Comparison of ENCODE assay signal across 8 cellular contexts in genomic region chr6:82006027-82006738, GRCh38.
A peak's percentile ranks its signal among the peaks of the same experiment; 100 is the strongest.
DNase-seq lines count a peak whose midpoint lies in the region; ATAC-seq and TF ChIP-seq lines count a peak whose summit lies in the region.

No MANE protein-coding gene starts in this region.

- no peaks in the 10 kb centered on the region for H3K36me3 ChIP-seq in OCI-LY3 (replicated peaks; ENCODE audit: low read depth, low read length)

- no peak overlapping the region for H3K27ac ChIP-seq in OCI-LY3 (ENCODE audit: low read length)

- H3K9me3 ChIP-seq in OCI-LY3 (ENCODE audit: insufficient read depth, low read length), result peaks cover 6% of the 10 kb centered on the region; the same call in 1 of the 2 replicates

- intact Hi-C loops in sciatic nerve (cut with DNase I), result no loop called here

- no peaks in the 10 kb centered on the region for H3K79me2 ChIP-seq in OCI-LY3 (ENCODE audit: low read length)

- no peak overlapping the region for H3K4me3 ChIP-seq in OCI-LY3 (ENCODE audit: low read length)

- H3K9me3 Mint-ChIP-seq in activated CD8-positive, alpha-beta memory T cell treated with anti-CD3 and anti-CD28 coated beads, Interleukin-2, amount 10 ng/mL, durations not matched to agents 7 days and 5 days (ENCODE audit: low read depth), result no peaks in the 10 kb centered on the region

- H3K27ac Mint-ChIP-seq in activated CD8-positive, alpha-beta memory T cell treated with anti-CD3 and anti-CD28 coated beads, Interleukin-2, amount 10 ng/mL, durations not matched to agents 7 days and 5 days, result no peak overlapping the region

- TF ChIP-seq CTCF in AG09319 (IDR thresholded peaks at IDR 0.05; ENCODE audit: low read depth, low read length), result peak; percentile 64
- TF ChIP-seq CTCF in OCI-LY3 (IDR thresholded peaks at IDR 0.05; ENCODE audit: low read depth, low read length), result peak; percentile 88

- H3K9ac ChIP-seq in OCI-LY3 (ENCODE audit: low read length), result no peak overlapping the region

- H4K20me1 ChIP-seq in OCI-LY3 (ENCODE audit: insufficient read depth, low read length), result no peaks in the 10 kb centered on the region

- DNase-seq in AG09319 (ENCODE audit: extremely low read depth, low read depth) (no peak), sciatic nerve (ENCODE audit: low spot score) (no peak)
- DNase-seq in activated CD8-positive, alpha-beta memory T cell treated with anti-CD3 and anti-CD28 coated beads, Interleukin-2, amount 10 ng/mL, durations not matched to agents 7 days and 5 days, result no peak

- H3K4me2 ChIP-seq in OCI-LY3 (ENCODE audit: low read length), result no peak overlapping the region

- H3K4me3 Mint-ChIP-seq in activated CD8-positive, alpha-beta memory T cell treated with anti-CD3 and anti-CD28 coated beads, Interleukin-2, amount 10 ng/mL, durations not matched to agents 7 days and 5 days, result no peak overlapping the region

- no peak overlapping the region for H2AFZ ChIP-seq in OCI-LY3 (ENCODE audit: low read depth, low read length)

- H3K27me3 ChIP-seq in OCI-LY3 (ENCODE audit: low read depth, low read length), result no peaks in the 10 kb centered on the region

- no peaks in the 10 kb centered on the region for H3K36me3 Mint-ChIP-seq in activated CD8-positive, alpha-beta memory T cell treated with anti-CD3 and anti-CD28 coated beads, Interleukin-2, amount 10 ng/mL, durations not matched to agents 7 days and 5 days

- no peaks in the 10 kb centered on the region for H3K27me3 Mint-ChIP-seq in activated CD8-positive, alpha-beta memory T cell treated with anti-CD3 and anti-CD28 coated beads, Interleukin-2, amount 10 ng/mL, durations not matched to agents 7 days and 5 days

- no peaks in the 10 kb centered on the region for H3K4me1 Mint-ChIP-seq in activated CD8-positive, alpha-beta memory T cell treated with anti-CD3 and anti-CD28 coated beads, Interleukin-2, amount 10 ng/mL, durations not matched to agents 7 days and 5 days

- ATAC-seq in GM18520 (IDR thresholded peaks at IDR 0.05; ENCODE audit: unreplicated experiment), result peak; percentile 63
- ATAC-seq in HG02981 (IDR thresholded peaks at IDR 0.05; ENCODE audit: unreplicated experiment), result peak; percentile 82
- ATAC-seq in esophagus mucosa, result peak; percentile 67
- peak; percentile 49 for ATAC-seq in sciatic nerve
- ATAC-seq in activated CD4-positive, CD25-positive, alpha-beta regulatory T cell treated with anti-CD3 and anti-CD28 coated beads, Interleukin-2, amount 50 U/mL, for 24 hours, result no peak
- no peak for ATAC-seq in activated CD8-positive, alpha-beta memory T cell treated with anti-CD3 and anti-CD28 coated beads, Interleukin-2, amount 10 ng/mL, durations not matched to agents 7 days and 5 days

- H3K4me1 ChIP-seq in OCI-LY3 (ENCODE audit: low read length), result peaks cover 25% of the 10 kb centered on the region

- CTCF ChIA-PET in activated CD8-positive, alpha-beta memory T cell treated with anti-CD3 and anti-CD28 coated beads, Interleukin-2, amount 10 ng/mL, durations not matched to agents 7 days and 5 days (lab: Charles Lee), result interaction anchor here (1.4 to 1.5 kb wide), 2 partner anchors 12 to 258 kb away, joined by 3 to 4 read pairs; no protein-coding TSS in a partner anchor

Comparison
In these comparisons a context has a peak if more than half of its experiments do, and no peak if none do; other contexts are left out.
1. ATAC-seq: peak in GM18520 (single experiment), HG02981 (single experiment), esophagus mucosa (single experiment) and sciatic nerve (single experiment); none in activated CD4-positive, CD25-positive, alpha-beta regulatory T cell treated with anti-CD3 and anti-CD28 coated beads, Interleukin-2, amount 50 U/mL, for 24 hours (0 of 2) and activated CD8-positive, alpha-beta memory T cell treated with anti-CD3 and anti-CD28 coated beads, Interleukin-2, amount 10 ng/mL, durations not matched to agents 7 days and 5 days (single experiment).